Comparison of ENCODE assay signal across 26 cellular contexts in genomic region chr12:7857916-7858315, GRCh38. TPM values are rescaled to one million over a fixed set of nuclear protein-coding genes. Genes with fewer than 3 reads are reported as not detected.
DNase-seq lines count a peak whose midpoint lies in the region; ATAC-seq, FAIRE-seq and TF ChIP-seq lines count a peak whose summit lies in the region.
"Had no signal": no experiment of that assay in that cellular context is flagged by ENCODE, and none has a peak within 500 bp of the region (broad histone marks: within the 10 kb centered on the region; RNA-seq: fewer than 3 reads in every experiment).

No MANE protein-coding gene starts in this region.

- H2AK5ac ChIP-seq in H1 (ENCODE audit: low read depth, low read length): 0 out of 2 replicates have a peak overlapping the region, but pooled peaks have one; percentile 80

- no peak overlapping the region for H4K5ac ChIP-seq in H1 (ENCODE audit: insufficient read length, low read depth, low read length)

- H3K9me3 Mint-ChIP-seq in Caco-2 (ENCODE audit: unreplicated experiment): no peaks in the 10 kb centered on the region
- H3K9me3 Mint-ChIP-seq: CD8-positive, alpha-beta T cell had no signal

- ATAC-seq in gastrocnemius medialis: no peak
- ATAC-seq: CD8-positive, alpha-beta T cell had no signal

- in situ Hi-C loops in gastrocnemius medialis (cut with MboI; ENCODE audit: low sequenced_read_pairs in 4 of 4): loop anchor here (5.0 to 10.0 kb wide), 2 partner anchors 137 to 139 kb away; no protein-coding TSS in a partner anchor

- TF ChIP-seq EP300 in H1 (IDR thresholded peaks at IDR 0.05; ENCODE audit: borderline replicate concordance in 1 of 2, low read depth in 2 of 2, low read length in 2 of 2): no peak

- no peak overlapping the region for H2AFZ ChIP-seq in H1 (ENCODE audit: low read length)

- no peak overlapping the region for H3K56ac ChIP-seq in H1 (replicated peaks; ENCODE audit: insufficient read length, low read depth, low read length)

- H3K18ac ChIP-seq in H1 (ENCODE audit: extremely low read depth, low read length): no peak overlapping the region

- CTCF ChIA-PET in Caco-2 (lab: Charles Lee): no interaction called here
- CTCF ChIA-PET in H1 (lab: Charles Lee; ENCODE audit: partially characterized antibody): interaction anchor here (0.6 to 10.0 kb wide), 5 partner anchors 8 to 75 kb away, joined by 3 to 67 read pairs (median 3); partner anchors contain the start of gene SLC2A3
- CTCF ChIA-PET in A673 (lab: Charles Lee): no interaction called here

- no peaks in the 10 kb centered on the region for H3K23me2 ChIP-seq in H1 (ENCODE audit: low read depth, low read length)

- TF ChIP-seq RAD21 in H1 (IDR thresholded peaks at IDR 0.05 in 1 of 2, conservative IDR thresholded peaks at IDR 0.05 in 1 of 2; ENCODE audit: low read depth in 2 of 2, low read length in 2 of 2): no peak

- H3K27me3 ChIP-seq in Caco-2 (replicated peaks; ENCODE audit: control insufficient read depth, insufficient read depth, low read length) (no peaks in the 10 kb centered on the region), H1 (replicated peaks in 1 of 4; ENCODE audit: control insufficient read depth in 3 of 4, extremely low read depth in 1 of 4, insufficient read depth in 3 of 4, low read length in 3 of 4) (no peaks in the 10 kb centered on the region), neutrophil (no peaks in the 10 kb centered on the region), A673 (replicated peaks; ENCODE audit: insufficient read depth, low read depth, low read length, poor library complexity) (no peaks in the 10 kb centered on the region), gastrocnemius medialis (no peaks in the 10 kb centered on the region)
- H3K27me3 ChIP-seq: SJSA1 had no signal

- peak overlapping the region; percentile 49 for H3K4me3 Mint-ChIP-seq in Caco-2 (ENCODE audit: unreplicated experiment)
- H3K4me3 Mint-ChIP-seq: CD8-positive, alpha-beta T cell had no signal

- intact Hi-C loops in Caco-2 (cut with micrococcal nuclease; ENCODE audit: unreplicated experiment) (no loop called here), A673 (cut with micrococcal nuclease; ENCODE audit: unreplicated experiment) (no loop called here), gastrocnemius medialis (cut with DNase I; ENCODE audit: low total_unique reads) (no loop called here)

- H3K4me3 ChIP-seq in Caco-2 (ENCODE audit: low read depth, low read length) (no peak overlapping the region), H1 (ENCODE audit: extremely low read depth in 1 of 4, insufficient read depth in 2 of 4, low read depth in 3 of 4, low read length in 4 of 4) (no peak overlapping the region), neutrophil (ENCODE audit: low read depth in 1 of 2, low read length in 1 of 2) (no peak overlapping the region), A673 (ENCODE audit: low read depth, low read length, poor library complexity, severe bottlenecking) (no peak overlapping the region), gastrocnemius medialis (no peak overlapping the region)
- H3K4me3 ChIP-seq: MG63, SJSA1 had no signal

- peak in 1 of 2 experiments; percentile 30 for DNase-seq in Caco-2
- DNase-seq in MV-4-11 (lab: John Stamatoyannopoulos, UW): peak; percentile 39
- no peak for DNase-seq in H1 (ENCODE audit: low read depth in 1 of 2, low spot score in 2 of 2)
- no peak for DNase-seq in germinal center (ENCODE audit: low spot score)
- DNase-seq in A673 (ENCODE audit: low spot score): no peak
- no peak for DNase-seq in putamen (ENCODE audit: low spot score)
- no peak for DNase-seq in gastrocnemius medialis
- DNase-seq: C1 segment of cervical spinal cord; CD8-positive, alpha-beta T cell; DMS 273 treated with DMSO at 0.1 percent for 48 hours; DMS79; GF-D8; H7; KG1; MG63; NCI-H1694; NCI-H2029 treated with DMSO at 0.1 percent for 48 hours; NCI-H446 treated with DMSO at 0.1 percent for 48 hours; NCI-H526 treated with DMSO at 0.1 percent for 48 hours; Right ventricle myocardium superior; RPMI8226 had no signal

- no peak overlapping the region; the same call in 1 of the 2 replicates for H4K8ac ChIP-seq in H1 (ENCODE audit: extremely low read depth, insufficient read depth, low read length)

- H3K27ac ChIP-seq in H1 (ENCODE audit: low read depth, low read length) (no peak overlapping the region), neutrophil (peak overlapping the region; percentile 53), A673 (ENCODE audit: low read depth, low read length, poor library complexity, severe bottlenecking) (no peak overlapping the region), gastrocnemius medialis (no peak overlapping the region)
- H3K27ac ChIP-seq: SJSA1 had no signal

- H3K4ac ChIP-seq in H1 (replicated peaks; ENCODE audit: insufficient read length, low read depth, low read length): no peak overlapping the region

- no peak overlapping the region for H3K9ac ChIP-seq in H1 (replicated peaks in 1 of 4; ENCODE audit: extremely low read depth in 1 of 4, low read depth in 3 of 4, low read length in 3 of 4)

- no peak overlapping the region for H2BK5ac ChIP-seq in H1 (ENCODE audit: low read depth, low read length)

- TF ChIP-seq POLR2A in H1 (IDR thresholded peaks at IDR 0.05; ENCODE audit: control extremely low read depth in 1 of 2, low read depth in 2 of 2, low read length in 2 of 2) (no peak), gastrocnemius medialis (IDR thresholded peaks at IDR 0.05) (no peak)

- H2BK120ac ChIP-seq in H1 (replicated peaks; ENCODE audit: low read depth, low read length): no peak overlapping the region

- H3K23ac ChIP-seq in H1 (ENCODE audit: insufficient read length): no peak overlapping the region

- H3K4me1 ChIP-seq in Caco-2: peaks cover 73% of the 10 kb centered on the region
- peaks cover 0 to 11% (median 3%) of the 10 kb centered on the region in 4 experiments; a peak in 3 of 7 replicates for H3K4me1 ChIP-seq in H1 (replicated peaks in 1 of 4; ENCODE audit: control insufficient read depth in 3 of 4, insufficient read depth in 4 of 4, low read length in 3 of 4)
- peaks cover 29 to 37% of the 10 kb centered on the region in 2 experiments for H3K4me1 ChIP-seq in neutrophil (ENCODE audit: control insufficient read depth in 1 of 2, insufficient read depth in 1 of 2, low read depth in 1 of 2, low read length in 1 of 2)
- H3K4me1 ChIP-seq in A673 (ENCODE audit: insufficient read depth, low read length, poor library complexity, severe bottlenecking): peaks cover 18% of the 10 kb centered on the region
- H3K4me1 ChIP-seq in gastrocnemius medialis: no peaks in the 10 kb centered on the region

- peaks cover 95% of the 10 kb centered on the region for H3K36me3 Mint-ChIP-seq in Caco-2 (ENCODE audit: insufficient read depth, unreplicated experiment)
- H3K36me3 Mint-ChIP-seq: CD8-positive, alpha-beta T cell had no signal

- 99% methylated on average over 4 of the region's 4 CpGs; no CpG with 5 or more reads in 1 of the 2 experiments for WGBS in H1 (ENCODE audit: extremely low coverage in 1 of 2, insufficient coverage in 1 of 2, insufficient read length in 1 of 2, insufficient replicate concordance in 2 of 2, low coverage in 1 of 2, low lambda C conversion rate in 2 of 2, missing lambda C conversion rate in 1 of 2), 2 experiments

- peak overlapping the region; percentile 46; the same call in 1 of the 2 replicates for H2BK15ac ChIP-seq in H1 (ENCODE audit: low read length)

- POLR2A ChIA-PET in Caco-2 (lab: Charles Lee) (no interaction called here), H1 (lab: Charles Lee; ENCODE audit: partially characterized antibody) (interaction anchor here (1.0 kb wide), 1 partner anchor 74 kb away, joined by 3 read pairs; no protein-coding TSS in a partner anchor), A673 (lab: Charles Lee; ENCODE audit: low non-redundant PET) (no interaction called here)

- peak overlapping the region; percentile 40 for H4K91ac ChIP-seq in H1 (replicated peaks; ENCODE audit: insufficient read length, low read length)

- H3K79me1 ChIP-seq in H1 (ENCODE audit: low read depth, low read length): no peaks in the 10 kb centered on the region

- no peaks in the 10 kb centered on the region for H3K27me3 Mint-ChIP-seq in Caco-2 (ENCODE audit: insufficient read depth, unreplicated experiment)

- no peak for TF ChIP-seq CTCF in Caco-2 (IDR thresholded peaks at IDR 0.05; ENCODE audit: insufficient read depth in 1 of 2, low read depth in 1 of 2, low read length in 1 of 2, severe bottlenecking in 1 of 2, unreplicated experiment in 1 of 2)
- TF ChIP-seq CTCF in H1 (IDR thresholded peaks at IDR 0.05; ENCODE audit: control extremely low read depth in 1 of 3, insufficient read depth in 1 of 3, low read depth in 1 of 3, low read length in 3 of 3): no peak
- TF ChIP-seq CTCF in neutrophil (IDR thresholded peaks at IDR 0.05): no peak
- no peak for TF ChIP-seq CTCF in A673 (conservative IDR thresholded peaks at IDR 0.05; ENCODE audit: low read depth, low read length)
- TF ChIP-seq CTCF in gastrocnemius medialis (IDR thresholded peaks at IDR 0.05 in 4 of 5, conservative IDR thresholded peaks at IDR 0.05 in 1 of 5): no peak

- H3K27ac Mint-ChIP-seq in Caco-2 (ENCODE audit: unreplicated experiment): peak overlapping the region; percentile 92
- H3K27ac Mint-ChIP-seq: CD8-positive, alpha-beta T cell had no signal

- FAIRE-seq in H1 (lab: Jason Lieb, UNC): no peak
- FAIRE-seq: A204.1, GM12891 had no signal

- H3K9me3 ChIP-seq in Caco-2 (no peaks in the 10 kb centered on the region; the same call in 1 of the 2 replicates), H1 (ENCODE audit: insufficient read depth in 2 of 2, low read depth in 1 of 2, low read length in 1 of 2) (no peaks in the 10 kb centered on the region; a peak in 1 of 4 replicates), neutrophil (no peaks in the 10 kb centered on the region), A673 (ENCODE audit: low read depth, low read length, poor library complexity, severe bottlenecking) (no peaks in the 10 kb centered on the region), gastrocnemius medialis (no peaks in the 10 kb centered on the region)
- H3K9me3 ChIP-seq: MG63, SJSA1 had no signal

- H2BK12ac ChIP-seq in H1 (ENCODE audit: low read depth, low read length): no peak overlapping the region

- no peaks in the 10 kb centered on the region for H4K20me1 ChIP-seq in H1 (replicated peaks in 1 of 2; ENCODE audit: control insufficient read depth in 1 of 2, insufficient read depth in 2 of 2, low read length in 2 of 2)

- no peaks in the 10 kb centered on the region for H3K79me2 ChIP-seq in H1 (ENCODE audit: control insufficient read depth in 1 of 2, insufficient read depth in 2 of 2, low read length in 2 of 2)

- H3K4me2 ChIP-seq in H1 (ENCODE audit: insufficient read depth in 1 of 2, low read depth in 2 of 2, low read length in 2 of 2): no peak overlapping the region

- peaks cover 2% of the 10 kb centered on the region for H3K36me3 ChIP-seq in Caco-2 (ENCODE audit: control insufficient read depth, insufficient read depth, low read length)
- no peaks in the 10 kb centered on the region for H3K36me3 ChIP-seq in H1 (ENCODE audit: control insufficient read depth in 2 of 4, insufficient read depth in 4 of 4, low read length in 3 of 4)
- peaks cover 6% of the 10 kb centered on the region for H3K36me3 ChIP-seq in neutrophil
- H3K36me3 ChIP-seq in A673 (ENCODE audit: insufficient read depth, low read length, poor library complexity, severe bottlenecking): no peaks in the 10 kb centered on the region
- H3K36me3 ChIP-seq in gastrocnemius medialis: no peaks in the 10 kb centered on the region
- H3K36me3 ChIP-seq: MG63, SJSA1 had no signal

- H3K4me1 Mint-ChIP-seq in Caco-2 (ENCODE audit: low read depth, unreplicated experiment): peaks cover 67% of the 10 kb centered on the region

- H2BK20ac ChIP-seq in H1 (ENCODE audit: low read length): no peak overlapping the region

- BruUV-seq in Caco-2 (replicated peaks; lab: Mats Ljungman, UMichigan): no TSS peak
- no TSS peak for BruUV-seq in A673 (replicated peaks; lab: Mats Ljungman, UMichigan)

- no peak overlapping the region for H3K14ac ChIP-seq in H1 (ENCODE audit: insufficient read length)

RNA-seq across cellular contexts. Expression of gene SLC2A14, which starts 14.8 kb away (rescaled TPM):
- total RNA-seq in Caco-2 (2022) (129 and 141 TPM in 2 replicates), A673 (2021) (0.09 and 0.20 TPM in 2 replicates), gastrocnemius medialis (not detected)
- 18.2 and 19.3 TPM in 2 replicates for total RNA-seq in H1 (2021; fragmentation: NEBNext Ultra II Directional; extraction: Animal tissue kit (Norgen Biotek cat#: 25700))
- polyA plus RNA-seq in H1 (2011; rRNA removed): 10.1 and 11.1 TPM in 2 replicates
- polyA plus RNA-seq in H1 (2011; cell fraction: cytosol; rRNA removed): 10.7 TPM
- 6.0 TPM for polyA plus RNA-seq in H1 (2011; cell fraction: nucleus; rRNA removed)
- polyA plus RNA-seq in H1 (2012, experiment 1 of 2): 9.0 to 20.2 TPM (median 14.2 TPM) in 4 replicates
- 6.3 TPM for polyA plus RNA-seq in H1 (2012, experiment 2 of 2)
- 9.7 TPM for polyA plus RNA-seq in H1 (2013, experiment 1 of 2)
- polyA plus RNA-seq in H1 (2013, experiment 2 of 2): 8.7 TPM
- polyA minus RNA-seq in H1 (2011; rRNA and poly(A)+ RNA removed): 10.8 and 15.7 TPM in 2 replicates
- 15.4 TPM for polyA minus RNA-seq in H1 (2011; cell fraction: cytosol; rRNA and poly(A)+ RNA removed)
- polyA minus RNA-seq in H1 (2011; cell fraction: nucleus; rRNA and poly(A)+ RNA removed): 4.7 TPM
- total RNA-seq: HT-29, Right ventricle myocardium superior, SJSA1 had no signal

Comparison
In these comparisons a context has a peak if more than half of its experiments do, and no peak if none do; other contexts are left out.
1. RNA of gene SLC2A14, which starts 14.8 kb away (total RNA-seq): 129 to 141 TPM in Caco-2 and 18.2 to 19.3 TPM in H1; 0.09 to 0.20 TPM in A673 and not detected in gastrocnemius medialis; every median in the first group is over 10 times any median in the second.